ENCODE assay signal across 1 cellular context in genomic region chr1:43548285-43549271, GRCh38.
A peak's percentile ranks its signal among the peaks of the same experiment; 100 is the strongest.
TF ChIP-seq lines count a peak whose summit lies in the region.

No MANE protein-coding gene starts in this region.

TF ChIP-seq in HepG2, 621 proteins besides CTCF, POLR2A, EP300 and RAD21 (continued from another document and continues in another):
- peak; percentile 43; the same call in 1 of the 2 replicates for TF ChIP-seq ZNF362 (CRISPR knock-in tag; IDR thresholded peaks at IDR 0.05; ENCODE audit: borderline replicate concordance)
- no peak; the same call in 1 of the 2 replicates for TF ChIP-seq ZFAT (CRISPR knock-in tag; conservative IDR thresholded peaks at IDR 0.05)
- TF ChIP-seq ZHX2 (IDR thresholded peaks at IDR 0.05; ENCODE audit: low read depth): peak; percentile 76; the same call in 1 of the 2 replicates
- TF ChIP-seq ZHX2 (CRISPR knock-in tag; IDR thresholded peaks at IDR 0.05; ENCODE audit: borderline replicate concordance): no peak
- TF ChIP-seq ZSCAN12 (CRISPR knock-in tag; IDR thresholded peaks at IDR 0.05): no peak
- TF ChIP-seq STAG1 (CRISPR knock-in tag; IDR thresholded peaks at IDR 0.05): 0 out of 2 replicates have a peak, but pooled peaks have one; percentile 31
- TF ChIP-seq ZNF484 (CRISPR knock-in tag; IDR thresholded peaks at IDR 0.05; ENCODE audit: borderline replicate concordance, low read depth): no peak
- peak; percentile 63; the same call in 1 of the 2 replicates for TF ChIP-seq TBX3 (IDR thresholded peaks at IDR 0.05; ENCODE audit: borderline replicate concordance)
- TF ChIP-seq HOXA7 (CRISPR knock-in tag; IDR thresholded peaks at IDR 0.05): no peak
- peak; percentile 42; the same call in 1 of the 2 replicates for TF ChIP-seq ZNF501 (CRISPR knock-in tag; IDR thresholded peaks at IDR 0.05)
- TF ChIP-seq JUN (CRISPR knock-in tag; IDR thresholded peaks at IDR 0.05): peak; percentile 85; the same call in 1 of the 2 replicates
- TF ChIP-seq XRCC5 (optimal IDR thresholded peaks at IDR 0.05; ENCODE audit: low read length): peak; percentile 63
- no peak for TF ChIP-seq ZNF790 (CRISPR knock-in tag; IDR thresholded peaks at IDR 0.05; ENCODE audit: borderline replicate concordance)
- peak; percentile 98 for TF ChIP-seq FOXK1 (CRISPR knock-in tag; IDR thresholded peaks at IDR 0.05; ENCODE audit: borderline replicate concordance, low read depth)
- TF ChIP-seq GPN1 (CRISPR knock-in tag; IDR thresholded peaks at IDR 0.05; ENCODE audit: borderline replicate concordance): no peak
- peak; percentile 81 for TF ChIP-seq HINFP (CRISPR knock-in tag; IDR thresholded peaks at IDR 0.05; ENCODE audit: low read depth)
- peak; percentile 68; the same call in 1 of the 2 replicates for TF ChIP-seq YEATS2 (CRISPR knock-in tag; IDR thresholded peaks at IDR 0.05; ENCODE audit: borderline replicate concordance)
- TF ChIP-seq ADNP (CRISPR knock-in tag; IDR thresholded peaks at IDR 0.05): no peak
- no peak for TF ChIP-seq USF2 (IDR thresholded peaks at IDR 0.05; ENCODE audit: low read depth, low read length)
- peak; percentile 64 for TF ChIP-seq USF2 (CRISPR knock-in tag; IDR thresholded peaks at IDR 0.05; ENCODE audit: borderline replicate concordance)
- TF ChIP-seq ZNF563 (CRISPR knock-in tag; IDR thresholded peaks at IDR 0.05): peak; percentile 62; the same call in 1 of the 2 replicates
- peak; percentile 19; the same call in 1 of the 2 replicates for TF ChIP-seq PHF20 (CRISPR knock-in tag; IDR thresholded peaks at IDR 0.05)
- TF ChIP-seq EZH2 (conservative IDR thresholded peaks at IDR 0.05; ENCODE audit: low read depth, low read length): no peak
- no peak for TF ChIP-seq NPAS2 (CRISPR knock-in tag; IDR thresholded peaks at IDR 0.05; ENCODE audit: borderline replicate concordance)
- peak; percentile 96 for TF ChIP-seq ZBTB46 (CRISPR knock-in tag; IDR thresholded peaks at IDR 0.05; ENCODE audit: borderline replicate concordance)
- peak; percentile 76 for TF ChIP-seq EED (CRISPR knock-in tag; IDR thresholded peaks at IDR 0.05)
- peak; percentile 67; the same call in 1 of the 2 replicates for TF ChIP-seq ATF7-NPFF (CRISPR knock-in tag; IDR thresholded peaks at IDR 0.05; ENCODE audit: low read depth)
- peak; percentile 88; the same call in 1 of the 2 replicates for TF ChIP-seq ZBTB26 (CRISPR knock-in tag; IDR thresholded peaks at IDR 0.05; ENCODE audit: borderline replicate concordance)
- peak; percentile 93 for TF ChIP-seq ZNF503 (CRISPR knock-in tag; IDR thresholded peaks at IDR 0.05)
- no peak for TF ChIP-seq KMT2A (CRISPR knock-in tag; IDR thresholded peaks at IDR 0.05)
- no peak for TF ChIP-seq SMAD9 (CRISPR knock-in tag; IDR thresholded peaks at IDR 0.05)
- TF ChIP-seq SAP130 (CRISPR knock-in tag; IDR thresholded peaks at IDR 0.05; ENCODE audit: low read depth): peak; percentile 98
- peak; percentile 91 for TF ChIP-seq RERE (CRISPR knock-in tag; IDR thresholded peaks at IDR 0.05; ENCODE audit: low read depth)
- TF ChIP-seq ZNF564 (CRISPR knock-in tag; IDR thresholded peaks at IDR 0.05): 0 out of 2 replicates have a peak, but pooled peaks have one; percentile 56
- peak; percentile 91 for TF ChIP-seq CREM (IDR thresholded peaks at IDR 0.05)
- no peak for TF ChIP-seq CREM (CRISPR knock-in tag; IDR thresholded peaks at IDR 0.05)
